16 cellular contexts compared by ENCODE assay signal in genomic region chr3:153979419-153980251, GRCh38.
"Had no signal": no experiment of that assay in that cellular context is flagged by ENCODE, and none has a peak within 500 bp of the region (broad histone marks: within the 10 kb centered on the region; RNA-seq: fewer than 3 reads in every experiment).

No MANE protein-coding gene starts in this region.

- H3K27me3 ChIP-seq: upper lobe of right lung had no signal

- H3K9me3 ChIP-seq: thoracic aorta, upper lobe of right lung had no signal

- H3K4me3 ChIP-seq: thoracic aorta, upper lobe of right lung had no signal

- ATAC-seq: activated T-helper 17 cell treated with anti-CD3 and anti-CD28 coated beads, Interleukin-2, amount 50 U/mL, for 72 hours; left ventricle myocardium superior; naive thymus-derived CD8-positive, alpha-beta T cell; sciatic nerve; upper lobe of right lung had no signal

- DNase-seq: activated CD4-positive, alpha-beta T cell treated with anti-CD3 and anti-CD28 coated beads, Interleukin-2, amount 50 U/mL, for 48 hours; activated naive CD4-positive, alpha-beta T cell treated with Interleukin-2 at 50 U/mL for 16 hours; aorta; dermis blood vessel endothelial cell; foreskin fibroblast; hypothalamus; left ventricle myocardium superior; mesenchymal stem cell; naive thymus-derived CD8-positive, alpha-beta T cell; T-helper 1 cell; T1000; upper lobe of right lung had no signal

- H3K36me3 ChIP-seq: thoracic aorta, upper lobe of right lung had no signal

- H3K4me1 ChIP-seq: upper lobe of right lung had no signal

- H3K27ac ChIP-seq: thoracic aorta, upper lobe of right lung, VCaP had no signal
